In genomic region chr4:78567502-78568075, GRCh38 we compare ENCODE assay signal across 25 cellular contexts. TPM values are rescaled to one million over a fixed set of nuclear protein-coding genes. Genes with fewer than 3 reads are reported as not detected.
DNase-seq lines count a peak whose midpoint lies in the region; ATAC-seq, FAIRE-seq and TF ChIP-seq lines count a peak whose summit lies in the region.
"Had no signal": no experiment of that assay in that cellular context is flagged by ENCODE, and none has a peak within 500 bp of the region (broad histone marks: within the 10 kb centered on the region; RNA-seq: fewer than 3 reads in every experiment).

No MANE protein-coding gene starts in this region.

- POLR2A ChIA-PET in PC-3 (lab: Charles Lee; ENCODE audit: unreplicated experiment) (no interaction called here), WTC11 (lab: Charles Lee) (no interaction called here)

- H3K9me1 ChIP-seq in keratinocyte (ENCODE audit: control insufficient read depth, extremely low read depth, insufficient read depth, low read length) = no peaks in the 10 kb centered on the region

- no peak for TF ChIP-seq POLR2A in tibial nerve (IDR thresholded peaks at IDR 0.05)

- peaks cover 3% of the 10 kb centered on the region for H3F3A ChIP-seq in PC-3 (ENCODE audit: low read length, unreplicated experiment)

- DNase-seq in T-helper 1 cell = no peak
- DNase-seq in PC-3 = no peak
- no peak for DNase-seq in keratinocyte (ENCODE audit: low read depth, low spot score)
- DNase-seq in tibial nerve (ENCODE audit: low spot score in 2 of 2) = no peak
- no peak for DNase-seq in WTC11 (ENCODE audit: low spot score)
- no peak for DNase-seq in activated effector memory CD4-positive, alpha-beta T cell treated with anti-CD3 and anti-CD28 coated beads, Interleukin-2, amount 50 U/mL, for 16 hours
- DNase-seq: 8988T; activated CD4-positive, alpha-beta T cell treated with anti-CD3 and anti-CD28 coated beads, Interleukin-2, amount 10 ng/mL, durations not matched to agents 24 days and 14 days; activated T-cell treated with anti-CD3 and anti-CD28 coated beads, Interleukin-2, amount 50 U/mL, for 24 hours; brain microvascular endothelial cell; esophagus squamous epithelium; heart right ventricle; Karpas-422; NCI-H446; SHP77 treated with DMSO at 0.1 percent for 48 hours; stimulated activated CD4-positive, alpha-beta T cell treated with anti-CD3 and anti-CD28 coated beads, Interleukin-4, amount 100 ng/mL, for 24 hours; T1000 had no signal

- FAIRE-seq in keratinocyte (lab: Jason Lieb, UNC) = peak; percentile 17
- FAIRE-seq: GM19239, islet of Langerhans had no signal

- BruUV-seq in PC-3 (replicated peaks; lab: Mats Ljungman, UMichigan) = no TSS peak

- dilution Hi-C loops in keratinocyte (cut with MboI; ENCODE audit: extremely low pct_ligation_motif_present, low sequenced_read_pairs) = no loop called here

- H3K4me1 Mint-ChIP-seq in T-helper 1 cell treated with Interleukin-12 subunit alpha and Interleukin-12 subunit beta and Interleukin-4 antibody, amounts not matched to agents 30 μg/mL and 1 μg/mL, for 36 hours (ENCODE audit: low read depth) = peaks cover 26% of the 10 kb centered on the region
- H3K4me1 Mint-ChIP-seq in WTC11 = peaks cover 48% of the 10 kb centered on the region
- H3K4me1 Mint-ChIP-seq: activated CD4-positive, alpha-beta T cell treated with anti-CD3 and anti-CD28 coated beads, Interleukin-2, amount 10 ng/mL, durations not matched to agents 24 days and 14 days had no signal

- H3K4me3 Mint-ChIP-seq in T-helper 1 cell treated with Interleukin-12 subunit alpha and Interleukin-12 subunit beta and Interleukin-4 antibody, amounts not matched to agents 30 μg/mL and 1 μg/mL, for 36 hours = no peak overlapping the region
- no peak overlapping the region for H3K4me3 Mint-ChIP-seq in WTC11
- H3K4me3 Mint-ChIP-seq: activated CD4-positive, alpha-beta T cell treated with anti-CD3 and anti-CD28 coated beads, Interleukin-2, amount 10 ng/mL, durations not matched to agents 24 days and 14 days; activated naive CD8-positive, alpha-beta T cell; activated T-cell treated with anti-CD3 and anti-CD28 coated beads, Interleukin-2, amount 50 U/mL, for 24 hours had no signal

- ATAC-seq in PC-3 (no peak), GM19455 (IDR thresholded peaks at IDR 0.05; ENCODE audit: unreplicated experiment) (no peak), WTC11 (no peak; the same call in 1 of the 2 replicates)
- ATAC-seq: heart right ventricle had no signal

- H3K4me1 ChIP-seq in PC-3 (ENCODE audit: insufficient read depth, low read length) (peaks cover 54% of the 10 kb centered on the region), keratinocyte (ENCODE audit: control insufficient read depth, extremely low read depth, insufficient read depth, low read length) (peaks cover 57% of the 10 kb centered on the region), tibial nerve (peaks cover 0 to 62% (median 23%) of the 10 kb centered on the region in 4 donors)

- H3K9me3 ChIP-seq in PC-3 (ENCODE audit: low read length) = no peaks in the 10 kb centered on the region
- no peaks in the 10 kb centered on the region for H3K9me3 ChIP-seq in keratinocyte (ENCODE audit: control insufficient read depth, low read depth, low read length)
- no peaks in the 10 kb centered on the region for H3K9me3 ChIP-seq in tibial nerve
- H3K9me3 ChIP-seq: esophagus squamous epithelium, heart right ventricle had no signal

- CTCF ChIA-PET in PC-3 (lab: Charles Lee) (no interaction called here), WTC11 (lab: Charles Lee) (no interaction called here)

- H3K9ac ChIP-seq in PC-3 (ENCODE audit: low read length) = no peak overlapping the region
- no peak overlapping the region for H3K9ac ChIP-seq in keratinocyte (ENCODE audit: control insufficient read depth, extremely low read depth, insufficient read depth, low read length)
- H3K9ac ChIP-seq: BLaER1 treated with 17β-estradiol and CSF1 and Interleukin-3, amounts not matched to agents 10 nM and 100 nM had no signal

- H3K79me2 ChIP-seq in PC-3 (ENCODE audit: low read length) (peaks cover 62% of the 10 kb centered on the region), keratinocyte (ENCODE audit: control insufficient read depth, insufficient read depth, low read length) (peaks cover 40% of the 10 kb centered on the region)

- WGBS in tibial nerve, 2 donors = 93 to 95% methylated on average over 2 of the region's 2 CpGs

- no peak overlapping the region for H3K4me2 ChIP-seq in PC-3 (ENCODE audit: low read length)
- H3K4me2 ChIP-seq in keratinocyte (ENCODE audit: control insufficient read depth, extremely low read depth, insufficient read depth, low read depth, low read length) = no peak overlapping the region
- H3K4me2 ChIP-seq: BLaER1 treated with 17β-estradiol and CSF1 and Interleukin-3, amounts not matched to agents 10 nM and 100 nM had no signal

- TF ChIP-seq CTCF in PC-3 (conservative IDR thresholded peaks at IDR 0.05; ENCODE audit: low read depth, low read length) = no peak
- TF ChIP-seq CTCF in keratinocyte (optimal IDR thresholded peaks at IDR 0.05 in 1 of 3, IDR thresholded peaks at IDR 0.05 in 1 of 3, conservative IDR thresholded peaks at IDR 0.05 in 1 of 3; ENCODE audit: extremely low read depth in 1 of 3, insufficient read depth in 2 of 3, low read length in 3 of 3) = no peak
- TF ChIP-seq CTCF in tibial nerve (IDR thresholded peaks at IDR 0.05) = no peak
- TF ChIP-seq CTCF in WTC11 (IDR thresholded peaks at IDR 0.05) = no peak

- TF ChIP-seq EP300 in tibial nerve (IDR thresholded peaks at IDR 0.05) = no peak

- no peaks in the 10 kb centered on the region for H3K27me3 ChIP-seq in PC-3 (ENCODE audit: low read length)
- no peaks in the 10 kb centered on the region for H3K27me3 ChIP-seq in keratinocyte (ENCODE audit: control insufficient read depth, extremely low read depth, insufficient read depth, low read length)
- no peaks in the 10 kb centered on the region for H3K27me3 ChIP-seq in tibial nerve
- H3K27me3 ChIP-seq: BLaER1 treated with 17β-estradiol and CSF1 and Interleukin-3, amounts not matched to agents 10 nM and 100 nM; brain microvascular endothelial cell; esophagus squamous epithelium; heart right ventricle had no signal

- H4K20me1 ChIP-seq in PC-3 (ENCODE audit: low read length) (no peaks in the 10 kb centered on the region), keratinocyte (ENCODE audit: control insufficient read depth, extremely low read depth, insufficient read depth, low read length) (no peaks in the 10 kb centered on the region)
- H4K20me1 ChIP-seq: BLaER1 treated with 17β-estradiol and CSF1 and Interleukin-3, amounts not matched to agents 10 nM and 100 nM had no signal

- H3K4me3 ChIP-seq in PC-3 (ENCODE audit: low read length) (no peak overlapping the region), keratinocyte (ENCODE audit: control insufficient read depth in 2 of 3, extremely low read depth in 1 of 3, insufficient read depth in 2 of 3, low read depth in 1 of 3, low read length in 3 of 3) (no peak overlapping the region), tibial nerve (no peak overlapping the region)
- H3K4me3 ChIP-seq: BLaER1 treated with 17β-estradiol and CSF1 and Interleukin-3, amounts not matched to agents 10 nM and 100 nM; dorsolateral prefrontal cortex; esophagus squamous epithelium; heart right ventricle had no signal

- H2AFZ ChIP-seq in PC-3 (ENCODE audit: low read length) = no peak overlapping the region
- H2AFZ ChIP-seq in keratinocyte (ENCODE audit: control insufficient read depth, low read length) = no peak overlapping the region

- peak overlapping the region; percentile 18 for H3K27ac Mint-ChIP-seq in T-helper 1 cell treated with Interleukin-12 subunit alpha and Interleukin-12 subunit beta and Interleukin-4 antibody, amounts not matched to agents 30 μg/mL and 1 μg/mL, for 36 hours
- H3K27ac Mint-ChIP-seq in WTC11 = no peak overlapping the region
- H3K27ac Mint-ChIP-seq: activated CD4-positive, alpha-beta T cell treated with anti-CD3 and anti-CD28 coated beads, Interleukin-2, amount 10 ng/mL, durations not matched to agents 24 days and 14 days; activated naive CD8-positive, alpha-beta T cell; activated T-cell treated with anti-CD3 and anti-CD28 coated beads, Interleukin-2, amount 50 U/mL, for 24 hours had no signal

- intact Hi-C loops in PC-3 (cut with micrococcal nuclease) = loop anchor here (5.0 kb wide), 2 partner anchors 40 to 510 kb away; partner anchors contain the start of gene FRAS1

- no peaks in the 10 kb centered on the region for H3K27me3 Mint-ChIP-seq in T-helper 1 cell treated with Interleukin-12 subunit alpha and Interleukin-12 subunit beta and Interleukin-4 antibody, amounts not matched to agents 30 μg/mL and 1 μg/mL, for 36 hours (ENCODE audit: low read depth)
- H3K27me3 Mint-ChIP-seq in WTC11 (ENCODE audit: low read depth) = no peaks in the 10 kb centered on the region

- H3K36me3 ChIP-seq in PC-3 (ENCODE audit: low read depth, low read length) = peaks cover 16% of the 10 kb centered on the region
- H3K36me3 ChIP-seq in keratinocyte (ENCODE audit: control insufficient read depth in 2 of 2, extremely low read depth in 1 of 2, insufficient read depth in 2 of 2, low read length in 2 of 2) = peaks cover 13 to 52% of the 10 kb centered on the region in 2 experiments
- no peaks in the 10 kb centered on the region for H3K36me3 ChIP-seq in tibial nerve
- H3K36me3 ChIP-seq: BLaER1 treated with 17β-estradiol and CSF1 and Interleukin-3, amounts not matched to agents 10 nM and 100 nM; brain microvascular endothelial cell; esophagus squamous epithelium had no signal

- no peaks in the 10 kb centered on the region for H3K9me3 Mint-ChIP-seq in T-helper 1 cell treated with Interleukin-12 subunit alpha and Interleukin-12 subunit beta and Interleukin-4 antibody, amounts not matched to agents 30 μg/mL and 1 μg/mL, for 36 hours
- peaks cover 3% of the 10 kb centered on the region; the same call in 1 of the 2 replicates for H3K9me3 Mint-ChIP-seq in WTC11
- H3K9me3 Mint-ChIP-seq: activated CD4-positive, alpha-beta T cell treated with anti-CD3 and anti-CD28 coated beads, Interleukin-2, amount 10 ng/mL, durations not matched to agents 24 days and 14 days; activated T-cell treated with anti-CD3 and anti-CD28 coated beads, Interleukin-2, amount 50 U/mL, for 24 hours had no signal

- H3K36me3 Mint-ChIP-seq in T-helper 1 cell treated with Interleukin-12 subunit alpha and Interleukin-12 subunit beta and Interleukin-4 antibody, amounts not matched to agents 30 μg/mL and 1 μg/mL, for 36 hours (ENCODE audit: low read depth) = peaks cover 22% of the 10 kb centered on the region
- peaks cover 2% of the 10 kb centered on the region; the same call in 1 of the 2 replicates for H3K36me3 Mint-ChIP-seq in WTC11
- H3K36me3 Mint-ChIP-seq: activated naive CD8-positive, alpha-beta T cell had no signal

- H3K9me2 ChIP-seq in PC-3 (replicated peaks; ENCODE audit: low read length) = no peaks in the 10 kb centered on the region

- H3K27ac ChIP-seq in PC-3 (ENCODE audit: low read length) (peak overlapping the region; percentile 49), keratinocyte (ENCODE audit: control insufficient read depth, insufficient read depth, low read length) (peak overlapping the region; percentile 77), tibial nerve (peak overlapping the region; percentile 65 to 91 (median 86))
- H3K27ac ChIP-seq: BLaER1 treated with 17β-estradiol and CSF1 and Interleukin-3, amounts not matched to agents 10 nM and 100 nM; dorsolateral prefrontal cortex; HL-60 had no signal

RNA-seq across cellular contexts. Expression of gene ANXA3, which starts 16.0 kb away (rescaled TPM):
- total RNA-seq in PC-3 (2014; rRNA removed) (223 and 263 TPM in 2 replicates), tibial nerve (100 to 1,000 TPM in 2 of 4 donors, 10 to 100 TPM in 2; 29.7 to 170 (median 95.7) TPM), WTC11 (2021) (10.7 to 13.3 TPM (median 12.0 TPM) in 3 replicates)
- polyA plus RNA-seq in keratinocyte = 380 to 463 TPM (median 425 TPM) in 3 replicates
- 679 TPM for polyA plus RNA-seq in keratinocyte (2011; ENCODE audit: low read depth)
- 369 and 514 TPM in 2 replicates for polyA plus RNA-seq in keratinocyte (2011; cell fraction: cytosol; rRNA removed)
- polyA plus RNA-seq in keratinocyte (2011; cell fraction: nucleus; rRNA removed) = 557 and 580 TPM in 2 replicates
- 338 and 353 TPM in 2 replicates for polyA plus RNA-seq in keratinocyte (2012; ENCODE audit: low replicate concordance)
- polyA minus RNA-seq in keratinocyte = 216 to 447 TPM (median 401 TPM) in 3 replicates
- 357 TPM for polyA minus RNA-seq in keratinocyte (2011; cell fraction: cytosol; rRNA and poly(A)+ RNA removed)
- 169 and 263 TPM in 2 replicates for polyA minus RNA-seq in keratinocyte (2011; cell fraction: nucleus; rRNA and poly(A)+ RNA removed)
